20 cellular contexts compared by ENCODE assay signal in genomic region chr21:31266241-31266640, GRCh38.
DNase-seq lines count a peak whose midpoint lies in the region; ATAC-seq, FAIRE-seq and TF ChIP-seq lines count a peak whose summit lies in the region.
"Had no signal": no experiment of that assay in that cellular context is flagged by ENCODE, and none has a peak within 500 bp of the region (broad histone marks: within the 10 kb centered on the region; RNA-seq: fewer than 3 reads in every experiment).

No MANE protein-coding gene starts in this region.

- CTCF ChIA-PET in GM12878 (lab: Yijun Ruan, JAX), result interaction anchor here (1.0 to 1.4 kb wide), 2 partner anchors 33 to 63 kb away, joined by 3 to 4 read pairs; no protein-coding TSS in a partner anchor

- intact Hi-C loops in Right ventricle myocardium superior (cut with DNase I) (no loop called here), left ventricle myocardium inferior (cut with micrococcal nuclease) (no loop called here), GM12878 (cut with micrococcal nuclease; ENCODE audit: unreplicated experiment) (no loop called here), testis (cut with DNase I; ENCODE audit: low total_unique reads) (no loop called here)

- no peak for TF ChIP-seq POLR2A in GM12878 (IDR thresholded peaks at IDR 0.05; ENCODE audit: low read depth, low read length)
- no peak for TF ChIP-seq POLR2A in testis (IDR thresholded peaks at IDR 0.05)

- POLR2A ChIA-PET in GM12878 (lab: Charles Lee), result no interaction called here

- H3K36me3 Mint-ChIP-seq in activated naive CD4-positive, alpha-beta T cell treated with anti-CD3 and anti-CD28 coated beads, Interleukin-2, amount 50 U/mL, for 72 hours, result peaks cover 32 to 52% of the 10 kb centered on the region in 2 donors
- H3K36me3 Mint-ChIP-seq: CD8-positive, alpha-beta T cell; IgD-negative memory B cell had no signal

- no peak overlapping the region for H2AFZ ChIP-seq in GM12878 (ENCODE audit: control insufficient read depth, low read depth, low read length)

- DNase-seq in Right ventricle myocardium superior, result no peak
- no peak for DNase-seq in left ventricle myocardium inferior
- no peak for DNase-seq in GM12878 (ENCODE audit: low read depth, low spot score)
- peak; percentile 46 for DNase-seq in middle frontal gyrus (ENCODE audit: extremely low spot score, low spot score)
- DNase-seq in testis, result peak; percentile 23
- DNase-seq in activated CD4-positive, alpha-beta T cell treated with anti-CD3 and anti-CD28 coated beads for 48 hours, result no peak
- no peak for DNase-seq in activated naive CD4-positive, alpha-beta T cell treated with anti-CD3 and anti-CD28 coated beads, Interleukin-2, amount 50 U/mL, for 72 hours (ENCODE audit: low spot score in 2 of 2)
- DNase-seq: Calu3; CD8-positive, alpha-beta T cell; DMS53; EL; Karpas-422; NCI-H1417 treated with DMSO at 0.1 percent for 48 hours; NCI-H187 treated with DMSO at 0.1 percent for 48 hours; NCI-H226; NCI-H524 had no signal

- ATAC-seq in Right ventricle myocardium superior (ENCODE audit: poor library complexity) (peak; percentile 27), GM12878 (no peak), HG03460 (IDR thresholded peaks at IDR 0.05; ENCODE audit: unreplicated experiment) (no peak)
- ATAC-seq in activated naive CD4-positive, alpha-beta T cell treated with anti-CD3 and anti-CD28 coated beads, Interleukin-2, amount 50 U/mL, for 72 hours, result no peak
- ATAC-seq: CD8-positive, alpha-beta T cell had no signal

- H3K9ac ChIP-seq in GM12878 (ENCODE audit: control insufficient read depth, insufficient read depth, low read length), result no peak overlapping the region

- no peak for FAIRE-seq in GM12878 (lab: Jason Lieb, UNC)
- FAIRE-seq: H54 had no signal

- no peak for TF ChIP-seq RAD21 in GM12878 (IDR thresholded peaks at IDR 0.05; ENCODE audit: insufficient read depth, low read depth, low read length)

- no peak overlapping the region for H3K27ac ChIP-seq in left ventricle myocardium inferior (replicated peaks)
- no peak overlapping the region for H3K27ac ChIP-seq in GM12878 (ENCODE audit: control insufficient read depth, insufficient read depth)
- H3K27ac ChIP-seq in testis, result no peak overlapping the region

- no peaks in the 10 kb centered on the region for H4K20me1 ChIP-seq in GM12878 (ENCODE audit: control insufficient read depth, insufficient read depth)

- no peaks in the 10 kb centered on the region for H3K9me3 ChIP-seq in left ventricle myocardium inferior (replicated peaks)
- no peaks in the 10 kb centered on the region; the same call in 2 of the 3 replicates for H3K9me3 ChIP-seq in GM12878 (replicated peaks; ENCODE audit: control insufficient read depth, insufficient read depth, low read length)
- no peaks in the 10 kb centered on the region for H3K9me3 ChIP-seq in testis

- H3K9me3 Mint-ChIP-seq in activated naive CD4-positive, alpha-beta T cell treated with anti-CD3 and anti-CD28 coated beads, Interleukin-2, amount 50 U/mL, for 72 hours, result peaks cover 0 to 13% of the 10 kb centered on the region in 2 donors
- H3K9me3 Mint-ChIP-seq: CD8-positive, alpha-beta T cell had no signal

- TSS peak; percentile 60 for BruUV-seq in GM12878 (replicated peaks; lab: Mats Ljungman, UMichigan)

- peaks cover 16% of the 10 kb centered on the region for H3K27me3 ChIP-seq in left ventricle myocardium inferior (ENCODE audit: low read depth)
- no peaks in the 10 kb centered on the region for H3K27me3 ChIP-seq in GM12878 (replicated peaks in 1 of 2; ENCODE audit: control insufficient read depth in 2 of 2, insufficient read depth in 2 of 2, low read length in 1 of 2)
- no peaks in the 10 kb centered on the region for H3K27me3 ChIP-seq in testis

- RAD21 ChIA-PET in GM12878 (lab: Charles Lee; ENCODE audit: unreplicated experiment), result no interaction called here

- SMC1A ChIA-PET in GM12878 (lab: Charles Lee; ENCODE audit: uncharacterized antibody, unreplicated experiment), result interaction anchor here (1.0 to 1.1 kb wide), 2 partner anchors 14 to 27 kb away, joined by 3 read pairs; no protein-coding TSS in a partner anchor

- peaks cover 16% of the 10 kb centered on the region for H3K4me1 ChIP-seq in left ventricle myocardium inferior
- no peaks in the 10 kb centered on the region for H3K4me1 ChIP-seq in GM12878 (ENCODE audit: control insufficient read depth, insufficient read depth, low read length)
- H3K4me1 ChIP-seq in testis, result peaks cover 15% of the 10 kb centered on the region

- TF ChIP-seq EP300 in GM12878 (IDR thresholded peaks at IDR 0.05; ENCODE audit: borderline replicate concordance in 1 of 2, control insufficient read depth in 1 of 2, low read depth in 2 of 2, low read length in 2 of 2), result no peak

- no peaks in the 10 kb centered on the region for H3K36me3 ChIP-seq in left ventricle myocardium inferior
- no peaks in the 10 kb centered on the region; a peak in 1 of 4 replicates for H3K36me3 ChIP-seq in GM12878 (ENCODE audit: control insufficient read depth in 2 of 2, insufficient read depth in 2 of 2, low read length in 1 of 2)
- H3K36me3 ChIP-seq in testis (ENCODE audit: low read depth, missing control alignments), result no peaks in the 10 kb centered on the region

- WGBS in GM12878 (ENCODE audit: insufficient coverage, insufficient replicate concordance, low lambda C conversion rate, missing lambda C conversion rate), result 65% methylated on average over 18 of the region's 18 CpGs
- WGBS in testis, 2 donors, result 57 to 71% methylated on average over 14 to 18 of the region's 18 CpGs

- H3K79me2 ChIP-seq in GM12878 (ENCODE audit: control insufficient read depth, insufficient read depth, low read length), result no peaks in the 10 kb centered on the region

- no peak overlapping the region for H3K4me2 ChIP-seq in GM12878 (ENCODE audit: control insufficient read depth, insufficient read depth)

- H3K27ac Mint-ChIP-seq in activated naive CD4-positive, alpha-beta T cell treated with anti-CD3 and anti-CD28 coated beads, Interleukin-2, amount 50 U/mL, for 72 hours, result no peak overlapping the region
- H3K27ac Mint-ChIP-seq: B cell; CD8-positive, alpha-beta T cell; IgD-negative memory B cell had no signal

- in situ Hi-C loops in GM12878 (cut with MboI), result no loop called here

- H3K4me3 ChIP-seq in left ventricle myocardium inferior (no peak overlapping the region), GM12878 (no peak overlapping the region), testis (no peak overlapping the region)

- TF ChIP-seq CTCF in left ventricle myocardium inferior (IDR thresholded peaks at IDR 0.05; ENCODE audit: borderline replicate concordance), result no peak
- no peak for TF ChIP-seq CTCF in GM12878 (IDR thresholded peaks at IDR 0.05 in 2 of 3, conservative IDR thresholded peaks at IDR 0.05 in 1 of 3; ENCODE audit: control insufficient read depth in 2 of 3, extremely low read depth in 1 of 3, insufficient read depth in 1 of 3, low read depth in 3 of 3, low read length in 3 of 3)
- TF ChIP-seq CTCF in testis (IDR thresholded peaks at IDR 0.05), result no peak

TF ChIP-seq in GM12878, 131 proteins besides CTCF, POLR2A, EP300 and RAD21:
- no peak for TF ChIP-seq BACH1 (IDR thresholded peaks at IDR 0.05; ENCODE audit: borderline replicate concordance)
- no peak for TF ChIP-seq REST (IDR thresholded peaks at IDR 0.05; ENCODE audit: low read depth, low read length)
- no peak for TF ChIP-seq CREM (IDR thresholded peaks at IDR 0.05; ENCODE audit: low read depth)

Comparison
In these comparisons a context has a peak if more than half of its experiments do, and no peak if none do; other contexts are left out.
1. DNase-seq: peak in middle frontal gyrus (single experiment) and testis (single experiment); none in Right ventricle myocardium superior (single experiment), left ventricle myocardium inferior (single experiment), GM12878 (single experiment), activated CD4-positive, alpha-beta T cell treated with anti-CD3 and anti-CD28 coated beads for 48 hours (single experiment) and activated naive CD4-positive, alpha-beta T cell treated with anti-CD3 and anti-CD28 coated beads, Interleukin-2, amount 50 U/mL, for 72 hours (0 of 2).